ENCODE assay signal across 16 cellular contexts in the genomic region with DNA sequence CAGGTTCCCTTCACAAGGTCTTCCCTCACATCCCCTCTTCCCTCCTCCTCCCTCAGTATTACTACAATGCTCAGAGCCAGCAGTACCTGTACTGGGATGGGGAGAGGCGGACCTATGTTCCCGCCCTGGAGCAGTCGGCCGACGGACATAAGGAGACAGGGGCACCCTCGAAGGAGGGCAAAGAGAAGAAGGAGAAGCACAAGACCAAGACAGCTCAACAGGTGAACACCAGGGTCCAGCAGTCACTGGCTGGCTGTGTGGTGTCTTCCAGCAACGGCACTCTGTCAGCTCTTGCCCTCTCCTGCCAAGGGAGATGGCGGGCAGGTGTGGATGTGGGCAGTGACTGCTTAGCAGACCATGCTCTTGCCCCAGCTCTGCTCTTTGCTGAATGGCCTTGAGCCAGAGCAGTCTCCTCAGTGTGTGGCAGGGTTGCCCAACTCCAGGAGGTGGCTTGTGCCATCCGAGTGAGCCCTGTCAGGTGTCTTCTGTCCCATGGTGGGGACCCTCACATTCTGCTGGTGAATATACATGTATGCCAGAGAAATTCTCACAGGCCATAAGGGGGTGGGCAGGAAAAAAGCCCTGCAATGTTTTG. TPM values are rescaled to one million over a fixed set of nuclear protein-coding genes. Genes with fewer than 3 reads are reported as not detected.
A peak's percentile ranks its signal among the peaks of the same experiment; 100 is the strongest.
DNase-seq lines count a peak whose midpoint lies in the region; ATAC-seq and TF ChIP-seq lines count a peak whose summit lies in the region.
"Had no signal": no experiment of that assay in that cellular context is flagged by ENCODE, and none has a peak within 500 bp of the region (broad histone marks: within the 10 kb centered on the region; RNA-seq: fewer than 3 reads in every experiment).

No MANE protein-coding gene starts in this region.

- H3K9me3 ChIP-seq in spleen, result no peaks in the 10 kb centered on the region
- H3K9me3 ChIP-seq: BLaER1 treated with 17β-estradiol and CSF1 and Interleukin-3, amounts not matched to agents 10 nM and 100 nM had no signal

- 83 to 93% (median 86%) methylated on average over 1 to 9 of the region's 9 CpGs for WGBS in spleen, 5 donors

- TF ChIP-seq CTCF in spleen (IDR thresholded peaks at IDR 0.05 in 8 of 11, conservative IDR thresholded peaks at IDR 0.05 in 3 of 11), result no peak

- peaks cover 0 to 100% (median 76%) of the 10 kb centered on the region in 6 donors for H3K36me3 ChIP-seq in spleen

- H3K36me3 Mint-ChIP-seq in central memory CD8-positive, alpha-beta T cell (ENCODE audit: insufficient read depth), result peaks cover 30% of the 10 kb centered on the region

- peak overlapping the region; percentile 67 for H3K27ac Mint-ChIP-seq in central memory CD8-positive, alpha-beta T cell (ENCODE audit: low read depth)
- H3K27ac Mint-ChIP-seq: CD4-positive, CD25-positive, alpha-beta regulatory T cell; H9 had no signal

- DNase-seq in activated effector memory CD4-positive, alpha-beta T cell treated with anti-CD3 and anti-CD28 coated beads, Interleukin-2, amount 50 U/mL, for 16 hours, result peak; percentile 8
- DNase-seq in activated effector memory CD4-positive, alpha-beta T cell treated with Interleukin-2 at 50 U/mL for 16 hours, result no peak
- no peak for DNase-seq in central memory CD8-positive, alpha-beta T cell (ENCODE audit: low spot score in 2 of 2)
- DNase-seq in left lobe of liver (ENCODE audit: low spot score) (no peak), spleen (peak; percentile 56), anterior cingulate cortex (lab: John Stamatoyannopoulos, UW) (no peak), iPS-NIHi7 (ENCODE audit: extremely low spot score) (no peak), COLO668 (lab: John Stamatoyannopoulos, UW; ENCODE audit: unreplicated experiment) (no peak)
- DNase-seq: 8988T; ACHN; CD4-positive, CD25-positive, alpha-beta regulatory T cell; DMS79 treated with DMSO at 0.1 percent for 48 hours; EL; GOT3; H9 had no signal

- no peak for TF ChIP-seq POLR2A in spleen (IDR thresholded peaks at IDR 0.05)

- no peak for ATAC-seq in central memory CD8-positive, alpha-beta T cell (replicated peaks; ENCODE audit: extremely low read depth, poor library complexity, severe bottlenecking)
- peak; percentile 21 for ATAC-seq in left lobe of liver

- intact Hi-C loops in spleen (cut with DNase I; ENCODE audit: low total_unique reads), result no loop called here

- no peaks in the 10 kb centered on the region for H3K4me1 ChIP-seq in spleen
- H3K4me1 ChIP-seq: BLaER1 treated with 17β-estradiol and CSF1 and Interleukin-3, amounts not matched to agents 10 nM and 100 nM had no signal

- no peak overlapping the region for H3K4me3 Mint-ChIP-seq in central memory CD8-positive, alpha-beta T cell
- H3K4me3 Mint-ChIP-seq: CD4-positive, CD25-positive, alpha-beta regulatory T cell; H9 had no signal

- peaks cover 0 to 18% (median 0%) of the 10 kb centered on the region in 7 donors for H3K27me3 ChIP-seq in spleen (replicated peaks in 1 of 7)

- no peaks in the 10 kb centered on the region for H3K9me3 Mint-ChIP-seq in central memory CD8-positive, alpha-beta T cell

- H3K4me1 Mint-ChIP-seq in central memory CD8-positive, alpha-beta T cell, result no peaks in the 10 kb centered on the region
- H3K4me1 Mint-ChIP-seq: CD4-positive, CD25-positive, alpha-beta regulatory T cell had no signal

- H3K27ac ChIP-seq in spleen, result no peak overlapping the region
- H3K27ac ChIP-seq: BLaER1 treated with 17β-estradiol and CSF1 and Interleukin-3, amounts not matched to agents 10 nM and 100 nM had no signal

- H3K27me3 Mint-ChIP-seq in central memory CD8-positive, alpha-beta T cell, result no peaks in the 10 kb centered on the region
- H3K27me3 Mint-ChIP-seq: CD4-positive, CD25-positive, alpha-beta regulatory T cell had no signal

- no peak overlapping the region for H3K4me3 ChIP-seq in spleen
- H3K4me3 ChIP-seq: BLaER1 treated with 17β-estradiol and CSF1 and Interleukin-3, amounts not matched to agents 10 nM and 100 nM had no signal

RNA-seq across cellular contexts. Expression of a gene that starts 11.4 kb away (rescaled TPM):
- total RNA-seq in left lobe of liver (87.2 TPM), spleen (100 to 1,000 TPM; 172 to 207 (median 194) TPM)
- 10 to 100 TPM; 57.7 to 92.8 (median 88.9) TPM for polyA plus RNA-seq in spleen

RNA-seq across cellular contexts. Expression of a gene that starts 36.3 kb away (rescaled TPM):
- total RNA-seq in left lobe of liver (21.7 TPM), spleen (10 to 100 TPM; 51.7 to 75.3 (median 60.0) TPM)
- 10 to 100 TPM; 18.4 to 37.9 (median 28.8) TPM for polyA plus RNA-seq in spleen

RNA-seq across cellular contexts. Expression of a gene that starts 37.2 kb away (rescaled TPM):
- total RNA-seq in left lobe of liver (15.0 TPM), spleen (10 to 100 TPM; 24.5 to 38.4 (median 30.9) TPM)
- 10 to 100 TPM; 21.6 to 34.7 (median 27.7) TPM for polyA plus RNA-seq in spleen

RNA-seq across cellular contexts. Expression of a gene that starts 37.7 kb away (rescaled TPM):
- total RNA-seq in left lobe of liver, result 67.1 TPM
- 10 to 100 TPM; 42.7 to 68.1 (median 51.8) TPM for total RNA-seq in spleen
- polyA plus RNA-seq in spleen, result 10 to 100 TPM; 52.6 to 88.7 (median 77.5) TPM

RNA-seq across cellular contexts. Expression of a gene that starts 50.6 kb away (rescaled TPM):
- total RNA-seq in left lobe of liver, result 10.2 TPM
- total RNA-seq in spleen, result 10 to 100 TPM; 46.2 to 91.5 (median 70.9) TPM
- 10 to 100 TPM; 19.9 to 35.2 (median 31.5) TPM for polyA plus RNA-seq in spleen

Comparison
In these comparisons a context has a peak if more than half of its experiments do, and no peak if none do; other contexts are left out.
1. DNase-seq: peak in activated effector memory CD4-positive, alpha-beta T cell treated with anti-CD3 and anti-CD28 coated beads, Interleukin-2, amount 50 U/mL, for 16 hours (single experiment) and spleen (single experiment); none in activated effector memory CD4-positive, alpha-beta T cell treated with Interleukin-2 at 50 U/mL for 16 hours (single experiment), central memory CD8-positive, alpha-beta T cell (0 of 2), left lobe of liver (single experiment), anterior cingulate cortex (0 of 58), iPS-NIHi7 (single experiment) and COLO668 (single experiment).